Comparison of ENCODE assay signal across 1 cellular context in genomic region chr5:72400950-72401349, GRCh38.
TF ChIP-seq lines count a peak whose summit lies in the region.

No MANE protein-coding gene starts in this region.

TF ChIP-seq in GM12878, 131 proteins besides CTCF, POLR2A, EP300 and RAD21 (continued from another document):
- no peak for TF ChIP-seq ZNF687 (IDR thresholded peaks at IDR 0.05)
